ENCODE assay signal across 8 cellular contexts in genomic region chr13:74134226-74134776, GRCh38. TPM values are rescaled to one million over a fixed set of nuclear protein-coding genes. Genes with fewer than 3 reads are reported as not detected.
DNase-seq lines count a peak whose midpoint lies in the region; ATAC-seq and TF ChIP-seq lines count a peak whose summit lies in the region.

KLF12 (minus strand) TSS chr13:74134404.

- intact Hi-C loops in lower lobe of right lung (cut with DNase I) = no loop called here

- H3K4me3 ChIP-seq in BJ (ENCODE audit: low read depth, low read length) (peak within 1 kb of the TSS; percentile 69), lower lobe of right lung (peak within 1 kb of the TSS; percentile 86)

- H3K27ac ChIP-seq in lower lobe of right lung = peak within 1 kb of the TSS; percentile 89

- CTCF ChIA-PET in BJ (lab: Yijun Ruan, JAX) = interaction anchor here (0.5 to 2.8 kb wide), 4 partner anchors 34 to 1085 kb away, joined by 3 to 9 read pairs (median 4); no protein-coding TSS in a partner anchor

- H3K36me3 ChIP-seq in BJ (ENCODE audit: control insufficient read depth, insufficient read depth, low read length) = no peaks in the 10 kb centered on the region
- no peaks in the 10 kb centered on the region for H3K36me3 ChIP-seq in lower lobe of right lung

- no peak for TF ChIP-seq CTCF in BJ (IDR thresholded peaks at IDR 0.05; ENCODE audit: insufficient read depth, low read depth, low read length)
- no peak for TF ChIP-seq CTCF in lower lobe of right lung (IDR thresholded peaks at IDR 0.05)

- H3K4me1 ChIP-seq in lower lobe of right lung = peaks cover 27% of the 10 kb centered on the region

- POLR2A ChIA-PET in BJ (lab: Charles Lee) = interaction anchor here (0.5 to 0.6 kb wide), 2 partner anchors 96 to 1068 kb away, joined by 3 to 4 read pairs; no protein-coding TSS in a partner anchor

- H3K27me3 ChIP-seq in BJ (ENCODE audit: control insufficient read depth, insufficient read depth, low read length) (no peaks in the 10 kb centered on the region), lower lobe of right lung (ENCODE audit: low read depth) (peaks cover 3% of the 10 kb centered on the region)

- ATAC-seq in GM19324 (IDR thresholded peaks at IDR 0.05; ENCODE audit: low FRiP score, unreplicated experiment) (peak; percentile 72), HG03442 (IDR thresholded peaks at IDR 0.05; ENCODE audit: unreplicated experiment) (peak; percentile 68), lower lobe of right lung (peak; percentile 90 to 91)

- no peaks in the 10 kb centered on the region for H3K9me3 ChIP-seq in lower lobe of right lung

- peak; percentile 58 for DNase-seq in BJ (ENCODE audit: low read depth)
- peak; percentile 79 for DNase-seq in NCI-H524 treated with DMSO at 0.1 percent for 48 hours (lab: John Stamatoyannopoulos, UW)
- DNase-seq in activated CD4-positive, alpha-beta T cell treated with anti-CD3 and anti-CD28 coated beads, Interleukin-2, amount 50 U/mL, for 24 hours (ENCODE audit: low read depth in 1 of 2, low spot score in 1 of 2) = peak; percentile 72 to 92
- peak; percentile 90 for DNase-seq in dermis blood vessel endothelial cell
- peak; percentile 85 for DNase-seq in lower lobe of right lung
- peak; percentile 79 to 92 (median 84) for DNase-seq in stimulated activated CD4-positive, alpha-beta T cell treated with anti-CD3 and anti-CD28 coated beads, TNF-alpha, amount 100 ng/mL, for 24 hours (ENCODE audit: low read depth in 3 of 3)

RNA-seq across cellular contexts. Expression of gene KLF12, which starts in this region (rescaled TPM):
- polyA plus RNA-seq in BJ (2011; rRNA removed) = 16.3 and 19.7 TPM in 2 replicates
- 71.3 and 81.0 TPM in 2 replicates for polyA minus RNA-seq in BJ (2011; rRNA and poly(A)+ RNA removed)
- total RNA-seq in dermis blood vessel endothelial cell (4.8 and 11.6 TPM in 2 replicates), lower lobe of right lung (11.3 TPM)

Comparison
In these comparisons a context has a peak if more than half of its experiments do, and no peak if none do; other contexts are left out.
1. Peak in every context shown above with its lines: DNase-seq, ATAC-seq, H3K4me3 ChIP-seq and H3K27ac ChIP-seq.